7 cellular contexts compared by ENCODE assay signal in the genomic region with DNA sequence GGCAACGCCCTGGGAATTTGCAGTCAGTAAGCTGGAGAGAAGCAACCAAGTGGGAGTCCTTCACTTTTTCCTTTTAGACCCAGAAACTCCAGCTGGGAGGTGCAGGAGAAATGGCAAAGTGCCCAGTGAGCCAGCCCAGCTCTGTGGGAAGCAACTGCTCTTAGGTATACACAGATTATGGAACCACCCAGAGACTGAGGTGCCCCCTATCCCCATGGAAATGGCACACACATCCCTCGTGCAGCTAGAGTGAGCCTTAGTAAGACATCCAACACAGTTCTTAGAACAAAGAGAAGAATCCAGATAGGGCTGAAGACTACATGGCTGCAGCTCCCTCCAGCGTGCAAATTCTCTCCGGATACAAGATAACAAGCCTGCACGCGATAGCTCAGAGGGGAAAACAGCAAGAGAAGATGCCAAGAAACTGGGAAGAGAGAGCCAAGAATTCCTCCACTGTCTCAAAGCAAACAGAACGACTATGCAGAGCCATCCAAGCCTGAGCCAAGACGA. TPM values are rescaled to one million over a fixed set of nuclear protein-coding genes. Genes with fewer than 3 reads are reported as not detected.
A peak's percentile ranks its signal among the peaks of the same experiment; 100 is the strongest.
DNase-seq lines count a peak whose midpoint lies in the region; ATAC-seq and TF ChIP-seq lines count a peak whose summit lies in the region.

No MANE protein-coding gene starts in this region.

- H3K4me3 ChIP-seq in hepatocyte (no peak overlapping the region), stomach smooth muscle (ENCODE audit: low read length in 2 of 2) (peak overlapping the region in 1 of 2 donors; percentile 12)

- H3K27me3 ChIP-seq in hepatocyte (no peaks in the 10 kb centered on the region), stomach smooth muscle (ENCODE audit: control insufficient read depth in 1 of 2, insufficient read depth in 2 of 2, low read length in 2 of 2) (peaks cover 0 to 14% of the 10 kb centered on the region in 2 donors)

- no peak for ATAC-seq in GM19397 (IDR thresholded peaks at IDR 0.05; ENCODE audit: unreplicated experiment)

- peak; percentile 69 for DNase-seq in HT-29 (ENCODE audit: low spot score)
- peak; percentile 88 for DNase-seq in astrocyte of the hippocampus (ENCODE audit: low read depth, low spot score)
- DNase-seq in hepatocyte (ENCODE audit: low spot score) = peak; percentile 67
- no peak for DNase-seq in GOT3 (lab: John Stamatoyannopoulos, UW)
- no peak for DNase-seq in cerebellar cortex (ENCODE audit: low spot score)

- H2AFZ ChIP-seq in hepatocyte = no peak overlapping the region

- H3K9me2 ChIP-seq in hepatocyte (replicated peaks; ENCODE audit: insufficient read depth) = no peaks in the 10 kb centered on the region

- H3K79me2 ChIP-seq in hepatocyte = peaks cover 56% of the 10 kb centered on the region

- TF ChIP-seq CTCF in hepatocyte (IDR thresholded peaks at IDR 0.05; ENCODE audit: poor library complexity) = peak; percentile 28

- WGBS in hepatocyte (ENCODE audit: low lambda C conversion rate, missing lambda C conversion rate) = 38% methylated on average over 8 of the region's 8 CpGs

- H3K4me1 ChIP-seq in hepatocyte (ENCODE audit: insufficient read depth) = peaks cover 30% of the 10 kb centered on the region
- H3K4me1 ChIP-seq in stomach smooth muscle (ENCODE audit: control insufficient read depth, insufficient read depth, low read length) = peaks cover 60% of the 10 kb centered on the region

- H3K9ac ChIP-seq in stomach smooth muscle (ENCODE audit: low read length in 2 of 2) = no peak overlapping the region

- H3K36me3 ChIP-seq in hepatocyte (replicated peaks; ENCODE audit: insufficient read depth, low read depth) (no peaks in the 10 kb centered on the region), stomach smooth muscle (ENCODE audit: control insufficient read depth in 2 of 2, insufficient read depth in 2 of 2, low read length in 2 of 2) (no peaks in the 10 kb centered on the region)

- peaks cover 5% of the 10 kb centered on the region for H4K20me1 ChIP-seq in hepatocyte (ENCODE audit: insufficient read depth, poor library complexity, severe bottlenecking)

- no peaks in the 10 kb centered on the region for H3K9me3 ChIP-seq in hepatocyte (ENCODE audit: low read depth)
- no peaks in the 10 kb centered on the region for H3K9me3 ChIP-seq in stomach smooth muscle (ENCODE audit: control insufficient read depth in 2 of 2, low read length in 2 of 2)

- H3K4me2 ChIP-seq in hepatocyte = peak overlapping the region; percentile 22

- H3K27ac ChIP-seq in hepatocyte (peak overlapping the region; percentile 93), stomach smooth muscle (ENCODE audit: low read length) (peak overlapping the region; percentile 62)

RNA-seq across cellular contexts. Expression of gene IRAK1, which starts 26.6 kb away (rescaled TPM):
- 536 and 557 TPM in 2 replicates for total RNA-seq in HT-29 (2014; rRNA removed; shearing (Covaris generic))
- total RNA-seq in hepatocyte = 44.1 TPM in 2 replicates
- 99.4 and 112 TPM in 2 replicates for polyA plus RNA-seq in hepatocyte

RNA-seq across cellular contexts. Expression of gene MECP2, which starts 51.2 kb away (rescaled TPM):
- total RNA-seq in HT-29 (2014; rRNA removed; shearing (Covaris generic)) = 41.6 and 52.9 TPM in 2 replicates
- 18.1 and 18.3 TPM in 2 replicates for total RNA-seq in hepatocyte
- polyA plus RNA-seq in hepatocyte = 19.4 and 21.1 TPM in 2 replicates

Comparison
In these comparisons a context has a peak if more than half of its experiments do, and no peak if none do; other contexts are left out.
1. DNase-seq: peak in HT-29 (single experiment), astrocyte of the hippocampus (single experiment) and hepatocyte (single experiment); none in GOT3 (single experiment) and cerebellar cortex (single experiment).
2. RNA of gene IRAK1, which starts 26.6 kb away (total RNA-seq): 536 to 557 TPM in HT-29; 44.1 TPM in hepatocyte; every median in the first group is over 10 times any median in the second.